In the genomic region with DNA sequence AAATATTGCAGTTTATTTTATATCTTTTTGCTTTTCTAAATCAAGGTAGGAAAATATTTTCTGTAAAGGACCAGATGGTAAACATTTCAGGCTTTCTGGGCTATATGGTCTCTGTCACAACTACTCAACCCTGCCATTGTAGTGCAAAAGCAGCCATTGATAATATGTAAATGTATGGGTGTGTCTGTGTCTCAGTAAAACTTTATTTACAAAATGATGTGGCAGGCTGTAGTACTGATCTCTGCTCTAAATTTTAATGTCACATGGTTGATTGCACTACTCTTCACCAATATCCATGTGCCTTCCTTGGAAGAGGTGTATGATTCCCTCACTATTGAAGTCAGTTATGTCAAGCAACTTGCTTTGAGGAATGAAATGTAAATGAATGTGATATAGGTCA, we compare ENCODE assay signal across 8 cellular contexts.
"Had no signal": no experiment of that assay in that cellular context is flagged by ENCODE, and none has a peak within 500 bp of the region (broad histone marks: within the 10 kb centered on the region; RNA-seq: fewer than 3 reads in every experiment).

No MANE protein-coding gene starts in this region.

- H3K27ac Mint-ChIP-seq: H9 had no signal

- H3K4me1 Mint-ChIP-seq: IgD-negative memory B cell had no signal

- H3K4me3 ChIP-seq: GM23248 had no signal

- H3K9ac ChIP-seq: GM23248 had no signal

- H3K4me3 Mint-ChIP-seq: H9, IgD-negative memory B cell had no signal

- DNase-seq: GM23248, H9, HCEC 1CT, KG1 had no signal

- H3K27ac ChIP-seq: GM23248 had no signal

- H3K9me3 Mint-ChIP-seq: H9 had no signal

- H2AFZ ChIP-seq: GM23248 had no signal

- FAIRE-seq: H1, H54, HTR-8/SVneo had no signal
